Comparison of ENCODE assay signal across 1 cellular context in genomic region chr7:73891178-73891885, GRCh38.
TF ChIP-seq lines count a peak whose summit lies in the region.

No MANE protein-coding gene starts in this region.

TF ChIP-seq in K562, 482 proteins besides CTCF, POLR2A, EP300 and RAD21 (continues in another document):
- TF ChIP-seq ZEB2 (IDR thresholded peaks at IDR 0.05) (no peak), SMAD4 (CRISPR knock-in tag; conservative IDR thresholded peaks at IDR 0.05) (no peak), CBX1 (IDR thresholded peaks at IDR 0.05; ENCODE audit: low read depth) (no peak), TRIM25 (IDR thresholded peaks at IDR 0.05; ENCODE audit: borderline replicate concordance) (no peak), ZNF280A (IDR thresholded peaks at IDR 0.05; ENCODE audit: low read depth, partially characterized antibody) (no peak), ZNF146 (CRISPR knock-in tag; IDR thresholded peaks at IDR 0.05; ENCODE audit: unreplicated experiment) (no peak), GMEB1 (CRISPR knock-in tag; IDR thresholded peaks at IDR 0.05) (no peak), ZNF280B (CRISPR knock-in tag; IDR thresholded peaks at IDR 0.05) (no peak), ZNF24 (IDR thresholded peaks at IDR 0.05) (no peak), SRSF1 (IDR thresholded peaks at IDR 0.05; ENCODE audit: low read depth, low read length) (no peak), CBFA2T3 (IDR thresholded peaks at IDR 0.05) (no peak), ZNF41 (CRISPR knock-in tag; conservative IDR thresholded peaks at IDR 0.05) (no peak), ZNF740 (CRISPR knock-in tag; IDR thresholded peaks at IDR 0.05) (0 out of 2 replicates have a peak, but pooled peaks have one; percentile 41), ZNF740 (tag; IDR thresholded peaks at IDR 0.05) (no peak), MCM5 (IDR thresholded peaks at IDR 0.05; ENCODE audit: low read depth) (no peak), ZNF134 (CRISPR knock-in tag; conservative IDR thresholded peaks at IDR 0.05) (no peak), TRIM28 (IDR thresholded peaks at IDR 0.05) (no peak), IFI16 (CRISPR knock-in tag; IDR thresholded peaks at IDR 0.05) (no peak), KDM5B (IDR thresholded peaks at IDR 0.05; ENCODE audit: insufficient replicate concordance, low read depth, low read length) (peak; percentile 18), ARID4B (CRISPR knock-in tag; IDR thresholded peaks at IDR 0.05) (no peak), PRMT5 (CRISPR knock-in tag; IDR thresholded peaks at IDR 0.05) (no peak), TCF15 (CRISPR knock-in tag; IDR thresholded peaks at IDR 0.05) (no peak), TCF3 (CRISPR knock-in tag; IDR thresholded peaks at IDR 0.05) (no peak), ZSCAN32 (CRISPR knock-in tag; IDR thresholded peaks at IDR 0.05) (no peak), NFYB (IDR thresholded peaks at IDR 0.05; ENCODE audit: extremely low read depth, insufficient read length) (no peak), SRSF7 (optimal IDR thresholded peaks at IDR 0.05; ENCODE audit: low read depth, low read length) (no peak), STAT6 (CRISPR knock-in tag; IDR thresholded peaks at IDR 0.05) (0 out of 2 replicates have a peak, but pooled peaks have one; percentile 45), ZNF3 (CRISPR knock-in tag; IDR thresholded peaks at IDR 0.05) (no peak), ZBED1 (IDR thresholded peaks at IDR 0.05) (no peak), GTF2A2 (tag; IDR thresholded peaks at IDR 0.05) (no peak), BRF1 (IDR thresholded peaks at IDR 0.05; ENCODE audit: borderline replicate concordance, extremely low read depth, insufficient read length) (no peak), ZNF551 (CRISPR knock-in tag; IDR thresholded peaks at IDR 0.05) (no peak), GTF2F1 (IDR thresholded peaks at IDR 0.05; ENCODE audit: low read depth, low read length) (no peak), THRB (CRISPR knock-in tag; conservative IDR thresholded peaks at IDR 0.05) (no peak), OTX1 (CRISPR knock-in tag; IDR thresholded peaks at IDR 0.05) (no peak), FOXA1 (IDR thresholded peaks at IDR 0.05; ENCODE audit: borderline replicate concordance) (no peak), NONO (IDR thresholded peaks at IDR 0.05; ENCODE audit: low read depth in 2 of 2, low read length in 1 of 2) (no peak), RHOXF2B (CRISPR knock-in tag; conservative IDR thresholded peaks at IDR 0.05) (no peak), CBFB (CRISPR knock-in tag; IDR thresholded peaks at IDR 0.05) (no peak), ATF1 (CRISPR knock-in tag; IDR thresholded peaks at IDR 0.05) (no peak), ATF1 (tag; IDR thresholded peaks at IDR 0.05) (no peak), LARP7 (IDR thresholded peaks at IDR 0.05) (no peak), HBP1 (CRISPR knock-in tag; IDR thresholded peaks at IDR 0.05) (no peak), PPARD (CRISPR knock-in tag; IDR thresholded peaks at IDR 0.05) (no peak), ETV5 (CRISPR knock-in tag; IDR thresholded peaks at IDR 0.05; ENCODE audit: low read depth) (no peak), PBX2 (CRISPR knock-in tag; IDR thresholded peaks at IDR 0.05; ENCODE audit: low read depth) (peak; percentile 61), PBX2 (tag; conservative IDR thresholded peaks at IDR 0.05; ENCODE audit: low read depth) (peak; percentile 53)
